ENCODE assay signal across 9 cellular contexts in the genomic region with DNA sequence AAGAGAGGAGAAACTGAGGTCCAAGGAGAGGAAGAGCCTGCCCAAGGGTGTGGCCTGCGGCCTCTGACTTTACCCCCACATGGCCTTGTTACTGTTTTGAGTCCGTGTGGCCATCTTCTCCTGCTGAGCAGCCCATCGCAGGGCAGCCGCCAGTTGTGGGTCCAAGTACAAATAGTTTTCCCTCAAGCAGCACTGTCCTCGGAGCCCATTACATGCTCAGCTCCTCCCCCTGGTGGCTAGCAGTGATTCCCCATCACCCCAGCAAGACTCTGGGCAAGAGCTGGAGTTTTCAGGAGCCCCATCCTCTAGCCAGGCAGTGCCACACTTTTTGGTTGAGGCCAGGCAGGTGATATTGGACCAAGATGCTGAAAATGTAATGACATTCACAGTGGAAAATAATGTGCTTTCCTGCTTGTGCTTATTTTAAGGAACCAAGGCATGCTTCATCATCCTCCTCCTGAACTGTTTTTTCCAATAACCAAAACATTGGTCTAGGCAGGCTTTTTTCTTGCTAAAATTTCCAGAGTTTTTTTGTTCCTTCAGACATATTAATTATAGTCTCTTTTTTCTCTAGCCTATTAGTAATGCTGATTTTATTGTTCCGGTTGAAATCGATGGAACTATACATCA. TPM values are rescaled to one million over a fixed set of nuclear protein-coding genes. Genes with fewer than 3 reads are reported as not detected.
DNase-seq lines count a peak whose midpoint lies in the region; ATAC-seq and TF ChIP-seq lines count a peak whose summit lies in the region.
"Had no signal": no experiment of that assay in that cellular context is flagged by ENCODE, and none has a peak within 500 bp of the region (broad histone marks: within the 10 kb centered on the region; RNA-seq: fewer than 3 reads in every experiment).

No MANE protein-coding gene starts in this region.

- CTCF ChIA-PET in PC-3 (lab: Charles Lee) = interaction anchor here (0.6 to 1.8 kb wide), 3 partner anchors 29 to 145 kb away, joined by 3 to 18 read pairs (median 3); no protein-coding TSS in a partner anchor

- no peaks in the 10 kb centered on the region for H3K36me3 ChIP-seq in PC-3 (ENCODE audit: low read depth, low read length)
- H3K36me3 ChIP-seq in ovary = no peaks in the 10 kb centered on the region
- H3K36me3 ChIP-seq in uterus = no peaks in the 10 kb centered on the region

- H3K9me2 ChIP-seq in PC-3 (replicated peaks; ENCODE audit: low read length) = no peaks in the 10 kb centered on the region

- TF ChIP-seq POLR2A in ovary (IDR thresholded peaks at IDR 0.05) (no peak), uterus (IDR thresholded peaks at IDR 0.05) (no peak)

- H3K4me3 ChIP-seq in PC-3 (ENCODE audit: low read length) = no peak overlapping the region
- H3K4me3 ChIP-seq in ovary = no peak overlapping the region
- H3K4me3 ChIP-seq in uterus = no peak overlapping the region

- peak; percentile 94 for TF ChIP-seq CTCF in PC-3 (conservative IDR thresholded peaks at IDR 0.05; ENCODE audit: low read depth, low read length)
- TF ChIP-seq CTCF in ovary (IDR thresholded peaks at IDR 0.05) = peak; percentile 54 to 74 (median 59)
- peak; percentile 75 to 78 (median 76) for TF ChIP-seq CTCF in uterus (IDR thresholded peaks at IDR 0.05)

- no peaks in the 10 kb centered on the region for H3K36me3 Mint-ChIP-seq in activated T-helper 1 cell treated with anti-CD3 and anti-CD28 coated beads, Interleukin-12 subunit alpha, Interleukin-12 subunit beta, Interleukin-2, Interleukin-4 antibody, amounts not matched to agents 30 ng/mL and 10 ng/mL and 1 ng/mL, durations not matched to agents 14 hours and 24 hours and 36 hours (ENCODE audit: low read depth)

- H3K4me1 ChIP-seq in PC-3 (ENCODE audit: insufficient read depth, low read length) = no peaks in the 10 kb centered on the region
- peaks cover 1% of the 10 kb centered on the region for H3K4me1 ChIP-seq in ovary (ENCODE audit: insufficient read depth)
- H3K4me1 ChIP-seq in uterus = peaks cover 0 to 9% of the 10 kb centered on the region in 2 donors

- H3F3A ChIP-seq in PC-3 (ENCODE audit: low read length, unreplicated experiment) = no peaks in the 10 kb centered on the region

- H3K27ac ChIP-seq in PC-3 (ENCODE audit: low read length) (no peak overlapping the region), ovary (no peak overlapping the region), uterus (no peak overlapping the region)

- H3K27me3 Mint-ChIP-seq in activated T-helper 1 cell treated with anti-CD3 and anti-CD28 coated beads, Interleukin-12 subunit alpha, Interleukin-12 subunit beta, Interleukin-2, Interleukin-4 antibody, amounts not matched to agents 30 ng/mL and 10 ng/mL and 1 ng/mL, durations not matched to agents 14 hours and 24 hours and 36 hours (ENCODE audit: insufficient read depth) = peaks cover 3% of the 10 kb centered on the region

- no peak overlapping the region for H3K4me3 Mint-ChIP-seq in activated T-helper 1 cell treated with anti-CD3 and anti-CD28 coated beads, Interleukin-12 subunit alpha, Interleukin-12 subunit beta, Interleukin-2, Interleukin-4 antibody, amounts not matched to agents 30 ng/mL and 10 ng/mL and 1 ng/mL, durations not matched to agents 14 hours and 24 hours and 36 hours

- no peak overlapping the region for H3K9ac ChIP-seq in PC-3 (ENCODE audit: low read length)

- DNase-seq in NCI-H524 (lab: John Stamatoyannopoulos, UW) (peak; percentile 6 to 59), NCI-H524 treated with DMSO at 0.1 percent for 48 hours (lab: John Stamatoyannopoulos, UW) (no peak), PC-3 (peak; percentile 76), foreskin melanocyte (peak; percentile 51), ovary (peak; percentile 58 to 76 (median 72)), uterus (peak; percentile 64 to 65)
- peak; percentile 40 for DNase-seq in activated T-helper 1 cell treated with anti-CD3 and anti-CD28 coated beads, Interleukin-12 subunit alpha, Interleukin-12 subunit beta, Interleukin-2, Interleukin-4 antibody, amounts not matched to agents 30 ng/mL and 10 ng/mL and 1 ng/mL, durations not matched to agents 14 hours and 24 hours and 36 hours (ENCODE audit: low spot score)

- POLR2A ChIA-PET in PC-3 (lab: Charles Lee; ENCODE audit: unreplicated experiment) = no interaction called here

- 56 to 67% (median 60%) methylated on average over 7 of the region's 7 CpGs for WGBS in ovary, 3 donors

- H3K79me2 ChIP-seq in PC-3 (ENCODE audit: low read length) = no peaks in the 10 kb centered on the region

- no peaks in the 10 kb centered on the region for H3K9me3 Mint-ChIP-seq in activated T-helper 1 cell treated with anti-CD3 and anti-CD28 coated beads, Interleukin-12 subunit alpha, Interleukin-12 subunit beta, Interleukin-2, Interleukin-4 antibody, amounts not matched to agents 30 ng/mL and 10 ng/mL and 1 ng/mL, durations not matched to agents 14 hours and 24 hours and 36 hours

- H2AFZ ChIP-seq in PC-3 (ENCODE audit: low read length) = no peak overlapping the region

- H4K20me1 ChIP-seq in PC-3 (ENCODE audit: low read length) = no peaks in the 10 kb centered on the region

- H3K27ac Mint-ChIP-seq in activated T-helper 1 cell treated with anti-CD3 and anti-CD28 coated beads, Interleukin-12 subunit alpha, Interleukin-12 subunit beta, Interleukin-2, Interleukin-4 antibody, amounts not matched to agents 30 ng/mL and 10 ng/mL and 1 ng/mL, durations not matched to agents 14 hours and 24 hours and 36 hours = no peak overlapping the region

- H3K4me1 Mint-ChIP-seq in activated T-helper 1 cell treated with anti-CD3 and anti-CD28 coated beads, Interleukin-12 subunit alpha, Interleukin-12 subunit beta, Interleukin-2, Interleukin-4 antibody, amounts not matched to agents 30 ng/mL and 10 ng/mL and 1 ng/mL, durations not matched to agents 14 hours and 24 hours and 36 hours (ENCODE audit: low read depth) = no peaks in the 10 kb centered on the region

- H3K4me2 ChIP-seq in PC-3 (ENCODE audit: low read length) = no peak overlapping the region

- H3K9me3 ChIP-seq in PC-3 (ENCODE audit: low read length) (no peaks in the 10 kb centered on the region), ovary (no peaks in the 10 kb centered on the region), uterus (no peaks in the 10 kb centered on the region)

- intact Hi-C loops in PC-3 (cut with micrococcal nuclease) (loop anchor here (1.0 kb wide), 1 partner anchor 112 kb away; no protein-coding TSS in a partner anchor), ovary (cut with DNase I) (loop anchor here in 3 of 4 donors (2.0 to 10.0 kb wide), 3 partner anchors 110 to 113 kb away; no protein-coding TSS in a partner anchor), uterus (cut with DNase I; ENCODE audit: low total_unique reads) (loop anchor here (2.0 kb wide), 1 partner anchor 111 kb away; no protein-coding TSS in a partner anchor)
- intact Hi-C loops in activated T-helper 1 cell treated with anti-CD3 and anti-CD28 coated beads, Interleukin-12 subunit alpha, Interleukin-12 subunit beta, Interleukin-2, Interleukin-4 antibody, amounts not matched to agents 30 ng/mL and 10 ng/mL and 1 ng/mL, durations not matched to agents 14 hours and 24 hours and 36 hours (cut with micrococcal nuclease) = loop anchor here (1.0 to 5.0 kb wide), 2 partner anchors 60 to 112 kb away; no protein-coding TSS in a partner anchor

- TF ChIP-seq EP300 in ovary (IDR thresholded peaks at IDR 0.05) = no peak

- ATAC-seq in HG02884 (IDR thresholded peaks at IDR 0.05; ENCODE audit: unreplicated experiment) (peak; percentile 84), PC-3 (peak; percentile 96)

- BruUV-seq in PC-3 (replicated peaks; lab: Mats Ljungman, UMichigan) = no TSS peak

- H3K27me3 ChIP-seq in PC-3 (ENCODE audit: low read length) = no peaks in the 10 kb centered on the region
- H3K27me3 ChIP-seq in ovary = no peaks in the 10 kb centered on the region
- no peaks in the 10 kb centered on the region for H3K27me3 ChIP-seq in uterus

RNA-seq across cellular contexts. Expression of gene VILL, which starts 23.2 kb away (rescaled TPM):
- 0.44 and 1.8 TPM in 2 replicates for total RNA-seq in PC-3 (2014; rRNA removed)
- 11.6 and 13.4 TPM in 2 replicates for total RNA-seq in activated T-helper 1 cell treated with anti-CD3 and anti-CD28 coated beads, Interleukin-12 subunit alpha, Interleukin-12 subunit beta, Interleukin-2, Interleukin-4 antibody, amounts not matched to agents 30 ng/mL and 10 ng/mL and 1 ng/mL, durations not matched to agents 14 hours and 24 hours and 36 hours
- total RNA-seq in ovary = 10 to 100 TPM in 2 of 7 donors, 1 to 10 TPM in 5; 5.2 to 13.2 (median 8.8) TPM
- polyA plus RNA-seq in ovary = 10 to 100 TPM in 1 of 2 donors, 1 to 10 TPM in 1; 4.8 to 12.3 TPM
- 10 to 100 TPM in 1 of 4 donors, 1 to 10 TPM in 3; 1.8 to 18.7 (median 6.3) TPM for total RNA-seq in uterus
- polyA plus RNA-seq: neural cell had no signal
